18 cellular contexts compared by ENCODE assay signal in genomic region chr9:75873707-75874106, GRCh38.
DNase-seq lines count a peak whose midpoint lies in the region; ATAC-seq lines count a peak whose summit lies in the region.
"Had no signal": no experiment of that assay in that cellular context is flagged by ENCODE, and none has a peak within 500 bp of the region (broad histone marks: within the 10 kb centered on the region; RNA-seq: fewer than 3 reads in every experiment).

No MANE protein-coding gene starts in this region.

- DNase-seq in CD1c-positive myeloid dendritic cell (ENCODE audit: extremely low spot score): peak; percentile 78
- DNase-seq in NOMO-1 (lab: John Stamatoyannopoulos, UW; ENCODE audit: unreplicated experiment in 2 of 2): peak; percentile 52 to 67
- peak; percentile 43 for DNase-seq in globus pallidus (ENCODE audit: low spot score)
- DNase-seq in putamen (ENCODE audit: low spot score): peak; percentile 19
- DNase-seq in T-helper 1 cell: no peak
- DNase-seq in NCI-H1694 (lab: John Stamatoyannopoulos, UW): no peak
- DNase-seq: DMS79, GM23248, NCI-H1417, NCI-H187 treated with DMSO at 0.1 percent for 48 hours, NCI-H2227 treated with DMSO at 0.1 percent for 48 hours, NCI-H510A treated with DMSO at 0.1 percent for 48 hours, NCI-H774, Right ventricle myocardium superior had no signal

- no peak for ATAC-seq in HG03095 (IDR thresholded peaks at IDR 0.05; ENCODE audit: unreplicated experiment)
- ATAC-seq: A549, HCT116, K562 had no signal

Comparison
In these comparisons a context has a peak if more than half of its experiments do, and no peak if none do; other contexts are left out.
1. DNase-seq: peak in CD1c-positive myeloid dendritic cell (single experiment), NOMO-1 (2 of 2), globus pallidus (single experiment) and putamen (single experiment); none in T-helper 1 cell (0 of 5) and NCI-H1694 (single experiment).